8 cellular contexts compared by ENCODE assay signal in genomic region chr9:6015278-6016157, GRCh38. TPM values are rescaled to one million over a fixed set of nuclear protein-coding genes. Genes with fewer than 3 reads are reported as not detected.
DNase-seq lines count a peak whose midpoint lies in the region; ATAC-seq and TF ChIP-seq lines count a peak whose summit lies in the region.

Gene RANBP6, minus strand, starts transcription at chr9:6015624. Its CDS starts 17 bp downstream, at chr9:6015607.

- no peaks in the 10 kb centered on the region for H3K27me3 ChIP-seq in HUES64 (ENCODE audit: insufficient read depth, low read length)

- WGBS in HUES64: 28% methylated on average over 43 of the region's 43 CpGs

- TF ChIP-seq CTCF in mucosa of descending colon (IDR thresholded peaks at IDR 0.05): no peak

- ATAC-seq in GM21515 (IDR thresholded peaks at IDR 0.05; ENCODE audit: unreplicated experiment) (peak; percentile 97), mucosa of descending colon (peak; percentile 100)

- H3K4me3 ChIP-seq in HUES64 (ENCODE audit: low read length): peak within 1 kb of the TSS; percentile 95
- peak within 1 kb of the TSS; percentile 35 for H3K4me3 ChIP-seq in mucosa of descending colon

- H3K27ac ChIP-seq in HUES64 (ENCODE audit: low read depth, low read length) (peak within 1 kb of the TSS; percentile 74), epithelial cell of prostate (peak within 1 kb of the TSS; percentile 84)

- H3K36me3 ChIP-seq in HUES64 (ENCODE audit: insufficient read depth, low read length) (peaks cover 35% of the 10 kb centered on the region), mucosa of descending colon (ENCODE audit: low read depth) (no peaks in the 10 kb centered on the region)

- DNase-seq in DMS 273 (lab: John Stamatoyannopoulos, UW; ENCODE audit: unreplicated experiment) (peak; percentile 93), OCI-M1 (lab: John Stamatoyannopoulos, UW) (peak; percentile 100), activated T-cell treated with anti-CD3 and anti-CD28 coated beads for 48 hours (ENCODE audit: low read depth) (peak; percentile 86), epithelial cell of prostate (ENCODE audit: low read depth, low spot score) (peak; percentile 48), mucosa of descending colon (peak; percentile 94 to 95 (median 95))
- peak; percentile 85 for DNase-seq in stimulated activated CD8-positive, alpha-beta memory T cell treated with anti-CD3 and anti-CD28 coated beads, Interleukin-4, amount 100 ng/mL, for 24 hours (ENCODE audit: low read depth)

- H3K9me3 ChIP-seq in HUES64 (ENCODE audit: insufficient read depth, low read depth, low read length): no peaks in the 10 kb centered on the region
- no peaks in the 10 kb centered on the region for H3K9me3 ChIP-seq in mucosa of descending colon

- H3K9ac ChIP-seq in HUES64 (ENCODE audit: low read depth, low read length): peak within 1 kb of the TSS; percentile 95

- peaks cover 5% of the 10 kb centered on the region; the same call in 1 of the 2 replicates for H3K4me1 ChIP-seq in HUES64 (ENCODE audit: insufficient read depth, low read length)
- H3K4me1 ChIP-seq in mucosa of descending colon (ENCODE audit: low read depth): peaks cover 15% of the 10 kb centered on the region

- intact Hi-C loops in mucosa of descending colon (cut with DNase I, micrococcal nuclease): no loop called here

RNA-seq across cellular contexts. Expression of gene RANBP6, which starts in this region (rescaled TPM):
- 16.8 TPM for polyA plus RNA-seq in HUES64 (2013, experiment 1 of 2)
- 17.0 TPM for polyA plus RNA-seq in HUES64 (2013, experiment 2 of 2)
- total RNA-seq in mucosa of descending colon: 10 to 100 TPM in 1 of 3 donors, 1 to 10 TPM in 2; 7.9 to 13.1 (median 9.8) TPM

Comparison
In these comparisons a context has a peak if more than half of its experiments do, and no peak if none do; other contexts are left out.
1. Peak in every context shown above with its lines: DNase-seq, ATAC-seq, H3K4me3 ChIP-seq and H3K27ac ChIP-seq.
2. DNase-seq: peak in every context shown above with its lines; median percentile 100 in OCI-M1; 95 in mucosa of descending colon; 93 in DMS 273; 86 in activated T-cell treated with anti-CD3 and anti-CD28 coated beads for 48 hours; 85 in stimulated activated CD8-positive, alpha-beta memory T cell treated with anti-CD3 and anti-CD28 coated beads, Interleukin-4, amount 100 ng/mL, for 24 hours; 48 in epithelial cell of prostate.